In genomic region chr18:8841781-8842485, GRCh38 we compare ENCODE assay signal across 20 cellular contexts.
A peak's percentile ranks its signal among the peaks of the same experiment; 100 is the strongest.
DNase-seq lines count a peak whose midpoint lies in the region; ATAC-seq and TF ChIP-seq lines count a peak whose summit lies in the region.
"Had no signal": no experiment of that assay in that cellular context is flagged by ENCODE, and none has a peak within 500 bp of the region (broad histone marks: within the 10 kb centered on the region; RNA-seq: fewer than 3 reads in every experiment).

No MANE protein-coding gene starts in this region.

- no peaks in the 10 kb centered on the region for H3K4me1 Mint-ChIP-seq in activated CD4-positive, alpha-beta T cell treated with anti-CD3 and anti-CD28 coated beads for 36 hours
- H3K4me1 Mint-ChIP-seq: IgD-negative memory B cell; stimulated activated effector memory CD8-positive, alpha-beta T cell treated with anti-CD3 and anti-CD28 coated beads, Interleukin-12 subunit alpha, Interleukin-12 subunit beta, amount 100 ng/mL, for 72 hours had no signal

- H3K27ac ChIP-seq in RWPE1: no peak overlapping the region
- H3K27ac ChIP-seq in smooth muscle cell (ENCODE audit: low read depth): peak overlapping the region; percentile 35
- no peak overlapping the region for H3K27ac ChIP-seq in aorta (ENCODE audit: low read depth in 1 of 2, low read length in 2 of 2)
- H3K27ac ChIP-seq: heart left ventricle, suprapubic skin had no signal

- H3K4me3 ChIP-seq in smooth muscle cell (no peak overlapping the region), aorta (ENCODE audit: low read length in 2 of 2) (no peak overlapping the region)
- H3K4me3 ChIP-seq: heart left ventricle, suprapubic skin had no signal

- H3K4me3 Mint-ChIP-seq in activated CD4-positive, alpha-beta T cell treated with anti-CD3 and anti-CD28 coated beads for 36 hours: no peak overlapping the region
- H3K4me3 Mint-ChIP-seq: IgD-negative memory B cell; stimulated activated effector memory CD8-positive, alpha-beta T cell treated with anti-CD3 and anti-CD28 coated beads, Interleukin-12 subunit alpha, Interleukin-12 subunit beta, amount 100 ng/mL, for 72 hours had no signal

- TF ChIP-seq CTCF in RWPE1 (conservative IDR thresholded peaks at IDR 0.05; ENCODE audit: low read depth): no peak
- TF ChIP-seq CTCF in smooth muscle cell (IDR thresholded peaks at IDR 0.05; ENCODE audit: borderline replicate concordance, insufficient read depth, poor library complexity, severe bottlenecking): no peak

- H3F3A ChIP-seq in smooth muscle cell (ENCODE audit: low read depth): no peaks in the 10 kb centered on the region

- H4K20me1 ChIP-seq in smooth muscle cell (ENCODE audit: low read depth): no peaks in the 10 kb centered on the region

- no peaks in the 10 kb centered on the region for H3K79me2 ChIP-seq in smooth muscle cell (ENCODE audit: low read depth)

- ATAC-seq in aorta (ENCODE audit: low FRiP score) (no peak), GM21423 (IDR thresholded peaks at IDR 0.05; ENCODE audit: unreplicated experiment) (no peak)
- ATAC-seq in activated CD4-positive, alpha-beta T cell treated with anti-CD3 and anti-CD28 coated beads for 36 hours: no peak
- ATAC-seq: heart left ventricle; stimulated activated effector memory CD8-positive, alpha-beta T cell treated with anti-CD3 and anti-CD28 coated beads, Interleukin-12 subunit alpha, Interleukin-12 subunit beta, amount 100 ng/mL, for 72 hours had no signal

- CTCF ChIA-PET in RWPE1 (lab: Yijun Ruan, JAX): no interaction called here
- CTCF ChIA-PET in activated CD4-positive, alpha-beta T cell treated with anti-CD3 and anti-CD28 coated beads for 36 hours (lab: Charles Lee): interaction anchor here (1.5 kb wide), 1 partner anchor 10 kb away, joined by 3 read pairs; no protein-coding TSS in a partner anchor

- WGBS in smooth muscle cell (ENCODE audit: low lambda C conversion rate): 67% methylated on average over 4 of the region's 4 CpGs
- 40 to 51% methylated on average over 4 of the region's 4 CpGs for WGBS in aorta, 2 donors

- no peaks in the 10 kb centered on the region for H3K27me3 ChIP-seq in smooth muscle cell (ENCODE audit: low read depth)
- H3K27me3 ChIP-seq in aorta (ENCODE audit: control insufficient read depth in 1 of 2, insufficient read depth in 2 of 2, low read length in 1 of 2): no peaks in the 10 kb centered on the region
- H3K27me3 ChIP-seq: suprapubic skin had no signal

- DNase-seq in EL: peak; percentile 53
- peak; percentile 20 for DNase-seq in RWPE1 (ENCODE audit: low spot score)
- peak; percentile 45 for DNase-seq in glomerular visceral epithelial cell (ENCODE audit: extremely low spot score)
- no peak for DNase-seq in smooth muscle cell (lab: John Stamatoyannopoulos, UW; ENCODE audit: unreplicated experiment)
- DNase-seq in aorta: no peak
- DNase-seq in DMS 273 treated with DMSO at 0.1 percent for 48 hours (lab: John Stamatoyannopoulos, UW): no peak
- no peak for DNase-seq in activated CD4-positive, alpha-beta T cell treated with anti-CD3 and anti-CD28 coated beads for 36 hours
- DNase-seq: activated CD4-positive, alpha-beta T cell treated with anti-CD3 and anti-CD28 coated beads, Interleukin-2, amount 50 U/mL, for 4 hours; activated CD8-positive, alpha-beta memory T cell treated with anti-CD3 and anti-CD28 coated beads, Interleukin-2, amount 50 U/mL, for 48 hours; Caco-2; heart left ventricle; NCI-H1417; NCI-H524; stimulated activated CD4-positive, alpha-beta T cell treated with anti-CD3 and anti-CD28 coated beads, Interleukin-1b, Interleukin-23, amount 100 ng/mL, for 48 hours; T-helper 9 cell had no signal

- H3K36me3 ChIP-seq in smooth muscle cell (ENCODE audit: low read depth): no peaks in the 10 kb centered on the region
- no peaks in the 10 kb centered on the region for H3K36me3 ChIP-seq in aorta (ENCODE audit: control insufficient read depth in 1 of 2, insufficient read depth in 2 of 2, low read length in 1 of 2)
- H3K36me3 ChIP-seq: heart left ventricle, suprapubic skin had no signal

- H3K36me3 Mint-ChIP-seq in activated CD4-positive, alpha-beta T cell treated with anti-CD3 and anti-CD28 coated beads for 36 hours (ENCODE audit: low read depth): no peaks in the 10 kb centered on the region
- H3K36me3 Mint-ChIP-seq: IgD-negative memory B cell; stimulated activated effector memory CD8-positive, alpha-beta T cell treated with anti-CD3 and anti-CD28 coated beads, Interleukin-12 subunit alpha, Interleukin-12 subunit beta, amount 100 ng/mL, for 72 hours had no signal

- intact Hi-C loops in aorta (cut with DNase I): no loop called here
- intact Hi-C loops in activated CD4-positive, alpha-beta T cell treated with anti-CD3 and anti-CD28 coated beads for 36 hours (cut with DNase I, micrococcal nuclease): no loop called here

- H3K9ac ChIP-seq in smooth muscle cell (ENCODE audit: low read depth): no peak overlapping the region

- H3K27me3 Mint-ChIP-seq in activated CD4-positive, alpha-beta T cell treated with anti-CD3 and anti-CD28 coated beads for 36 hours: no peaks in the 10 kb centered on the region

- no peak overlapping the region for H3K4me2 ChIP-seq in smooth muscle cell

- H3K9me3 ChIP-seq in smooth muscle cell (replicated peaks; ENCODE audit: low read depth): no peaks in the 10 kb centered on the region
- no peaks in the 10 kb centered on the region for H3K9me3 ChIP-seq in aorta (ENCODE audit: control insufficient read depth, low read length)
- H3K9me3 ChIP-seq: suprapubic skin had no signal

- POLR2A ChIA-PET in RWPE1 (lab: Yijun Ruan, JAX; ENCODE audit: low non-redundant PET): no interaction called here
- POLR2A ChIA-PET in activated CD4-positive, alpha-beta T cell treated with anti-CD3 and anti-CD28 coated beads for 36 hours (lab: Charles Lee): no interaction called here

- no peak overlapping the region for H3K27ac Mint-ChIP-seq in activated CD4-positive, alpha-beta T cell treated with anti-CD3 and anti-CD28 coated beads for 36 hours
- H3K27ac Mint-ChIP-seq: activated T-helper 2 cell treated with anti-CD3 and anti-CD28 coated beads, Interferon-gamma antibody, Interleukin-2, Interleukin-4, amounts not matched to agents 10 μg/mL and 5 μg/mL and 100 μg/mL, durations not matched to agents 14 hours and 24 hours and 36 hours; IgD-negative memory B cell; stimulated activated effector memory CD8-positive, alpha-beta T cell treated with anti-CD3 and anti-CD28 coated beads, Interleukin-12 subunit alpha, Interleukin-12 subunit beta, amount 100 ng/mL, for 72 hours had no signal

- no peaks in the 10 kb centered on the region for H3K4me1 ChIP-seq in smooth muscle cell (ENCODE audit: low read depth)
- no peaks in the 10 kb centered on the region for H3K4me1 ChIP-seq in aorta (ENCODE audit: control insufficient read depth in 1 of 2, insufficient read depth in 2 of 2, low read length in 2 of 2)
- H3K4me1 ChIP-seq: Caco-2, suprapubic skin had no signal

- H2AFZ ChIP-seq in smooth muscle cell (ENCODE audit: low read depth): no peak overlapping the region

- H3K9me3 Mint-ChIP-seq in activated CD4-positive, alpha-beta T cell treated with anti-CD3 and anti-CD28 coated beads for 36 hours (ENCODE audit: low read depth): no peaks in the 10 kb centered on the region
- H3K9me3 Mint-ChIP-seq: activated T-helper 2 cell treated with anti-CD3 and anti-CD28 coated beads, Interferon-gamma antibody, Interleukin-2, Interleukin-4, amounts not matched to agents 10 μg/mL and 5 μg/mL and 100 μg/mL, durations not matched to agents 14 hours and 24 hours and 36 hours; stimulated activated effector memory CD8-positive, alpha-beta T cell treated with anti-CD3 and anti-CD28 coated beads, Interleukin-12 subunit alpha, Interleukin-12 subunit beta, amount 100 ng/mL, for 72 hours had no signal

Comparison
In these comparisons a context has a peak if more than half of its experiments do, and no peak if none do; other contexts are left out.
1. DNase-seq: peak in EL (single experiment), RWPE1 (single experiment) and glomerular visceral epithelial cell (single experiment); none in smooth muscle cell (single experiment), aorta (0 of 2), DMS 273 treated with DMSO at 0.1 percent for 48 hours (single experiment) and activated CD4-positive, alpha-beta T cell treated with anti-CD3 and anti-CD28 coated beads for 36 hours (single experiment).